1 cellular context compared by ENCODE assay signal in the genomic region with DNA sequence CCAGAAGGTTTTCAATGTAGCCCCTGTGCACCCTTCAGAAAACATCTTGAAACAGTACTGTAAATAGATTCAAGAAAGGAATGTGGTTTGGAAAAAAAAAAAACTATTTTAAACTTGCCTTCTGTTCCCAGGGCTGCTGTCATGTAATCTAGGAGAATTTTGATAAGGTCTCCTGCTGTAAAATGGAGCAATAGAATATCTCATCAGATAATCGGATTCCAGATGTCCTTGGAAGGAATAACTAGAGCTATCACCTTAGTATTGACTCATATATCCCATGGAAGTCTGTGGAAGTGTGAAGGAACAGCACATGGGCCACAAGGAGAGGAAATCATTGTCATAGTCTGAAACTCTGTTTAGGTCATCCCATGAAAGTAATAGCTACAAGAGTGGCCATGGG.
TF ChIP-seq lines count a peak whose summit lies in the region.

No MANE protein-coding gene starts in this region.

TF ChIP-seq in GM12878, 131 proteins besides CTCF, POLR2A, EP300 and RAD21 (continued from another document):
- no peak for TF ChIP-seq CHD4 (IDR thresholded peaks at IDR 0.05)
- no peak for TF ChIP-seq JUND (IDR thresholded peaks at IDR 0.05; ENCODE audit: low read depth, low read length)
- TF ChIP-seq, protein P1, sequence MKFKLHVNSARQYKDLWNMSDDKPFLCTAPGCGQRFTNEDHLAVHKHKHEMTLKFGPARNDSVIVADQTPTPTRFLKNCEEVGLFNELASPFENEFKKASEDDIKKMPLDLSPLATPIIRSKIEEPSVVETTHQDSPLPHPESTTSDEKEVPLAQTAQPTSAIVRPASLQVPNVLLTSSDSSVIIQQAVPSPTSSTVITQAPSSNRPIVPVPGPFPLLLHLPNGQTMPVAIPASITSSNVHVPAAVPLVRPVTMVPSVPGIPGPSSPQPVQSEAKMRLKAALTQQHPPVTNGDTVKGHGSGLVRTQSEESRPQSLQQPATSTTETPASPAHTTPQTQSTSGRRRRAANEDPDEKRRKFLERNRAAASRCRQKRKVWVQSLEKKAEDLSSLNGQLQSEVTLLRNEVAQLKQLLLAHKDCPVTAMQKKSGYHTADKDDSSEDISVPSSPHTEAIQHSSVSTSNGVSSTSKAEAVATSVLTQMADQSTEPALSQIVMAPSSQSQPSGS (IDR thresholded peaks at IDR 0.05; ENCODE audit: low read length) = no peak
- TF ChIP-seq IKZF2 (IDR thresholded peaks at IDR 0.05) = no peak
- TF ChIP-seq MTA2 (IDR thresholded peaks at IDR 0.05; ENCODE audit: low read depth) = no peak
- no peak for TF ChIP-seq NR2C2 (IDR thresholded peaks at IDR 0.05; ENCODE audit: borderline replicate concordance, control insufficient read depth, insufficient read length, low read depth)
